11 cellular contexts compared by ENCODE assay signal in the genomic region with DNA sequence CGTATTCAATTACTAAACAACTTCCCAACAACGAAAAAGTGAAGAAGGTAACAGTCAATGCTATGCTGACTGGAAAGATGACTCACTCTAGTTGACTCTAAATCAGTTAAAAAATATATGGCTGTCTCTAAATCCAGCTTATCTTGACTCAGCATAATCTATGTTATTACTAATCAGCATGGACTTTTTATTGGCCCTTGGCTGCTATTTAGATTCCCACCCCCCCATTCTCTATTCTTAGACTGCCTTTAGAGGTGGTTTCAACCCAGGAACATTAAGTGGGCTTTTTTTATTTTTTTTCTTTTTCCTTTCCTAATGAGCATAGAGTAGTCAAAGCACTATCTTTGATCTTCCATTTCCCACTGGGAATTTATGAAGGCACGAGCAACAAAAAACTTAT. TPM values are rescaled to one million over a fixed set of nuclear protein-coding genes. Genes with fewer than 3 reads are reported as not detected.
DNase-seq lines count a peak whose midpoint lies in the region; ATAC-seq, FAIRE-seq and TF ChIP-seq lines count a peak whose summit lies in the region.
"Had no signal": no experiment of that assay in that cellular context is flagged by ENCODE, and none has a peak within 500 bp of the region (broad histone marks: within the 10 kb centered on the region; RNA-seq: fewer than 3 reads in every experiment).

No MANE protein-coding gene starts in this region.

- in situ Hi-C loops in astrocyte of the spinal cord (cut with HindIII; ENCODE audit: low sequenced_read_pairs): no loop called here

- peaks cover 8% of the 10 kb centered on the region for H3K4me1 ChIP-seq in BE2C
- peaks cover 10% of the 10 kb centered on the region for H3K4me1 ChIP-seq in mucosa of descending colon (ENCODE audit: low read depth)
- H3K4me1 ChIP-seq: Caco-2 had no signal

- ATAC-seq in mucosa of descending colon (peak; percentile 52), GM21360 (IDR thresholded peaks at IDR 0.05; ENCODE audit: unreplicated experiment) (no peak), HG02642 (IDR thresholded peaks at IDR 0.05; ENCODE audit: poor library complexity, unreplicated experiment) (no peak)
- ATAC-seq: stimulated activated naive B cell treated with anti-CD40 and anti-IgM and Interleukin-4, amounts not matched to agents 10 μg/mL and 1 μg/mL and 100 μg/mL, for 72 hours had no signal

- no peaks in the 10 kb centered on the region for H3K36me3 ChIP-seq in BE2C
- H3K36me3 ChIP-seq in mucosa of descending colon (ENCODE audit: low read depth): no peaks in the 10 kb centered on the region

- H3K9me3 ChIP-seq in BE2C (no peaks in the 10 kb centered on the region), mucosa of descending colon (no peaks in the 10 kb centered on the region)
- H3K9me3 ChIP-seq: Caco-2 had no signal

- H3K4me3 ChIP-seq in BE2C (ENCODE audit: low read depth, low read length): peak overlapping the region; percentile 84
- H3K4me3 ChIP-seq in astrocyte of the spinal cord (ENCODE audit: low read depth, low read length): no peak overlapping the region
- H3K4me3 ChIP-seq in mucosa of descending colon: no peak overlapping the region

- no peak for DNase-seq in BE2C
- peak; percentile 54 for DNase-seq in HTR-8/SVneo (ENCODE audit: insufficient read length, low spot score)
- DNase-seq in astrocyte of the spinal cord (ENCODE audit: low read depth, low spot score): peak; percentile 61
- DNase-seq in mucosa of descending colon: no peak
- DNase-seq in epidermal melanocyte (ENCODE audit: insufficient read length, low spot score): no peak
- no peak for DNase-seq in germinal center (ENCODE audit: low spot score)
- DNase-seq: activated effector memory CD4-positive, alpha-beta T cell treated with anti-CD3 and anti-CD28 coated beads, Interleukin-2, amount 50 U/mL, for 16 hours; Caco-2; stimulated activated naive B cell treated with anti-CD40 and anti-IgM and Interleukin-4, amounts not matched to agents 10 μg/mL and 1 μg/mL and 100 μg/mL, for 72 hours had no signal

- intact Hi-C loops in mucosa of descending colon (cut with DNase I, micrococcal nuclease): no loop called here

- no peak for TF ChIP-seq CTCF in BE2C (IDR thresholded peaks at IDR 0.05; ENCODE audit: low read depth, low read length)
- TF ChIP-seq CTCF in astrocyte of the spinal cord (IDR thresholded peaks at IDR 0.05; ENCODE audit: low read depth, low read length): no peak
- no peak for TF ChIP-seq CTCF in mucosa of descending colon (IDR thresholded peaks at IDR 0.05)

- FAIRE-seq in HTR-8/SVneo (lab: Jason Lieb, UNC): no peak

- H3K27me3 ChIP-seq in BE2C: no peaks in the 10 kb centered on the region

RNA-seq across cellular contexts. Expression of a gene that starts 1.9 kb away (rescaled TPM):
- polyA plus RNA-seq in BE2C (2012; ENCODE audit: insufficient read depth, insufficient read length, low read depth): 10.0 TPM
- total RNA-seq in mucosa of descending colon: 1 to 10 TPM; 1.5 to 8.4 (median 2.3) TPM

Comparison
In these comparisons a context has a peak if more than half of its experiments do, and no peak if none do; other contexts are left out.
1. DNase-seq: peak in HTR-8/SVneo (single experiment) and astrocyte of the spinal cord (single experiment); none in BE2C (single experiment), mucosa of descending colon (0 of 3), epidermal melanocyte (single experiment) and germinal center (single experiment).